Comparison of ENCODE assay signal across 16 cellular contexts in the genomic region with DNA sequence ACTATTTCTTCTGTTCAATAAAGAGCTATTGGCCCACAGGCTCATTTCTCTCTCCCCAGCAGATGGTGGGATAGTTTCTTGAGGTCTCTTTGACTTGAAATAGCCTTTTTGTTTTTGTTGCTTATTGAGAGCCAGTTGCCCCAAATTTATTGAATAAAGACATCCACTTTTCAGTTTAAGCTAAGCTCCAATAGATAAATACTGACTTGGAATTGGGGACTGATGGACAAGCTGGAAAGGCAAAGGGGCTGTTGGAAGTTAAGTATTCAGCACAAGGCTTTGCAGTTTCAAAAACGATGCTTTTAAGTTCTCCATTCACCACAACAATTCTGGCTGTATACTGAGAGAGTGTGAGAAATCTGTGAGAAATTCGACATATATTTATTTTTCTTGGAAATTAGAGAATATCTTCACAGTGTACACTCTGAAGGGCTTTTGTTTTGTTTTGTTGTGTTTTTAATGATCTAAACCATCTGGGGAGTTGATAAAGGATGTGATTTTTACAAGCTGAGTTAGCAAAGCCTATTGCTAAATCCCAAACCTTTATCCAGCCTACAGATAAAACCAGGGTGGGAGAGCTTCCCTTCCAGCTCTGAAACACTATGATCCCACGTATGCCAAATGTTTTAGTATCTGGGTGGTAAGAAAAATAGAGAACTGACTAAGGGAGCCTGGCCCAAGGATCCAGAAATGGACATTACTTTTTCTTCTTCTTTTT.
DNase-seq lines count a peak whose midpoint lies in the region; ATAC-seq and TF ChIP-seq lines count a peak whose summit lies in the region.
"Had no signal": no experiment of that assay in that cellular context is flagged by ENCODE, and none has a peak within 500 bp of the region (broad histone marks: within the 10 kb centered on the region; RNA-seq: fewer than 3 reads in every experiment).

No MANE protein-coding gene starts in this region.

- no peaks in the 10 kb centered on the region for H3K9me2 ChIP-seq in MM.1S (replicated peaks; ENCODE audit: insufficient read depth, low read length)
- H3K9me2 ChIP-seq in hepatocyte (replicated peaks; ENCODE audit: insufficient read depth), result no peaks in the 10 kb centered on the region

- DNase-seq in MM.1S (no peak), caudate nucleus (lab: John Stamatoyannopoulos, UW) (peak in 1 of 61 donors; percentile 24), hepatocyte (ENCODE audit: low spot score) (no peak), smooth muscle cell (lab: John Stamatoyannopoulos, UW; ENCODE audit: unreplicated experiment) (no peak), testis (no peak)
- DNase-seq: activated CD4-positive, alpha-beta memory T cell treated with anti-CD3 and anti-CD28 coated beads for 36 hours; activated naive CD4-positive, alpha-beta T cell; CD4-positive, CD25-positive, alpha-beta regulatory T cell; effector CD8-positive, alpha-beta T cell; naive thymus-derived CD4-positive, alpha-beta T cell; NCI-H1436 treated with DMSO at 0.1 percent for 48 hours; PC-3; T-helper 17 cell had no signal

- WGBS in hepatocyte (ENCODE audit: low lambda C conversion rate, missing lambda C conversion rate), result 37% methylated on average over 3 of the region's 3 CpGs
- WGBS in smooth muscle cell (ENCODE audit: low lambda C conversion rate), result 29% methylated on average over 3 of the region's 3 CpGs
- 30 to 45% methylated on average over 3 of the region's 3 CpGs for whole genome bisulfite sequencing in testis, 2 donors

- no peaks in the 10 kb centered on the region for H3K9me3 ChIP-seq in MM.1S (replicated peaks; ENCODE audit: insufficient read depth, low read length)
- no peaks in the 10 kb centered on the region for H3K9me3 ChIP-seq in hepatocyte (ENCODE audit: low read depth)
- H3K9me3 ChIP-seq in smooth muscle cell (replicated peaks; ENCODE audit: low read depth), result no peaks in the 10 kb centered on the region
- no peaks in the 10 kb centered on the region for H3K9me3 ChIP-seq in testis

- ATAC-seq in GM21528 (IDR thresholded peaks at IDR 0.05; ENCODE audit: low FRiP score, unreplicated experiment) (no peak), HG02938 (IDR thresholded peaks at IDR 0.05; ENCODE audit: unreplicated experiment) (no peak), HG02852 (IDR thresholded peaks at IDR 0.05; ENCODE audit: unreplicated experiment) (no peak)
- ATAC-seq: naive thymus-derived CD4-positive, alpha-beta T cell; PC-3; T-helper 17 cell had no signal

- H3K27ac ChIP-seq in MM.1S (ENCODE audit: low read length) (no peak overlapping the region), caudate nucleus (ENCODE audit: low read depth, low read length) (peak overlapping the region; percentile 91), hepatocyte (peak overlapping the region; percentile 18), smooth muscle cell (ENCODE audit: low read depth) (no peak overlapping the region), testis (peak overlapping the region in 1 of 2 donors; percentile 31)

- H4K20me1 ChIP-seq in MM.1S (ENCODE audit: insufficient read depth, low read length), result no peaks in the 10 kb centered on the region
- H4K20me1 ChIP-seq in hepatocyte (ENCODE audit: insufficient read depth, poor library complexity, severe bottlenecking), result no peaks in the 10 kb centered on the region
- H4K20me1 ChIP-seq in smooth muscle cell (ENCODE audit: low read depth), result no peaks in the 10 kb centered on the region

- H2AFZ ChIP-seq in MM.1S (ENCODE audit: low read length) (no peak overlapping the region), hepatocyte (no peak overlapping the region), smooth muscle cell (ENCODE audit: low read depth) (no peak overlapping the region)

- no peaks in the 10 kb centered on the region for H3K36me3 ChIP-seq in MM.1S (replicated peaks; ENCODE audit: insufficient read depth, low read length)
- no peaks in the 10 kb centered on the region for H3K36me3 ChIP-seq in hepatocyte (replicated peaks; ENCODE audit: insufficient read depth, low read depth)
- no peaks in the 10 kb centered on the region for H3K36me3 ChIP-seq in smooth muscle cell (ENCODE audit: low read depth)
- no peaks in the 10 kb centered on the region for H3K36me3 ChIP-seq in testis (ENCODE audit: low read depth, missing control alignments)

- H3K27me3 ChIP-seq in MM.1S (replicated peaks; ENCODE audit: insufficient read depth, low read length), result no peaks in the 10 kb centered on the region
- no peaks in the 10 kb centered on the region for H3K27me3 ChIP-seq in hepatocyte
- no peaks in the 10 kb centered on the region for H3K27me3 ChIP-seq in smooth muscle cell (ENCODE audit: low read depth)
- H3K27me3 ChIP-seq in testis, result no peaks in the 10 kb centered on the region

- no peak overlapping the region for H3K4me3 ChIP-seq in MM.1S (ENCODE audit: low read length)
- no peak overlapping the region for H3K4me3 ChIP-seq in hepatocyte
- no peak overlapping the region for H3K4me3 ChIP-seq in smooth muscle cell
- no peak overlapping the region for H3K4me3 ChIP-seq in testis

- H3K9ac ChIP-seq in MM.1S (ENCODE audit: low read length) (no peak overlapping the region), smooth muscle cell (ENCODE audit: low read depth) (no peak overlapping the region)

- intact Hi-C loops in testis (cut with DNase I; ENCODE audit: low total_unique reads), result no loop called here

- TF ChIP-seq POLR2A in testis (IDR thresholded peaks at IDR 0.05), result no peak

- H3K79me2 ChIP-seq in MM.1S (ENCODE audit: low read length), result no peaks in the 10 kb centered on the region
- no peaks in the 10 kb centered on the region for H3K79me2 ChIP-seq in hepatocyte
- H3K79me2 ChIP-seq in smooth muscle cell (ENCODE audit: low read depth), result no peaks in the 10 kb centered on the region

- H3K4me1 ChIP-seq in MM.1S (ENCODE audit: low read length) (no peaks in the 10 kb centered on the region), hepatocyte (ENCODE audit: insufficient read depth) (no peaks in the 10 kb centered on the region), smooth muscle cell (ENCODE audit: low read depth) (no peaks in the 10 kb centered on the region), testis (peaks cover 12% of the 10 kb centered on the region)

- TF ChIP-seq CTCF in MM.1S (IDR thresholded peaks at IDR 0.05; ENCODE audit: low read length) (no peak), hepatocyte (IDR thresholded peaks at IDR 0.05; ENCODE audit: poor library complexity) (no peak), smooth muscle cell (IDR thresholded peaks at IDR 0.05; ENCODE audit: borderline replicate concordance, insufficient read depth, poor library complexity, severe bottlenecking) (no peak), testis (IDR thresholded peaks at IDR 0.05) (no peak)

- H3K4me2 ChIP-seq in MM.1S (ENCODE audit: low read depth, low read length) (peak overlapping the region; percentile 36; the same call in 1 of the 2 replicates), hepatocyte (peak overlapping the region; percentile 76), smooth muscle cell (peak overlapping the region; percentile 3)

- no peaks in the 10 kb centered on the region for H3F3A ChIP-seq in MM.1S (ENCODE audit: insufficient read depth, low read length)
- H3F3A ChIP-seq in smooth muscle cell (ENCODE audit: low read depth), result peaks cover 5% of the 10 kb centered on the region

Comparison
In these comparisons a context has a peak if more than half of its experiments do, and no peak if none do; other contexts are left out.
1. H3K27ac ChIP-seq: peak in caudate nucleus (single experiment) and hepatocyte (single experiment); none in MM.1S (single experiment) and smooth muscle cell (single experiment).
2. H3K4me2 ChIP-seq: peak in every context shown above with its lines; median percentile 76 in hepatocyte; 36 in MM.1S; 3 in smooth muscle cell.